ENCODE assay signal across 15 cellular contexts in genomic region chr3:129836381-129837056, GRCh38. TPM values are rescaled to one million over a fixed set of nuclear protein-coding genes. Genes with fewer than 3 reads are reported as not detected.
DNase-seq lines count a peak whose midpoint lies in the region; ATAC-seq and TF ChIP-seq lines count a peak whose summit lies in the region.
"Had no signal": no experiment of that assay in that cellular context is flagged by ENCODE, and none has a peak within 500 bp of the region (broad histone marks: within the 10 kb centered on the region; RNA-seq: fewer than 3 reads in every experiment).

No MANE protein-coding gene starts in this region.

- H3K9me3 Mint-ChIP-seq in endothelial cell (ENCODE audit: unreplicated experiment) = no peaks in the 10 kb centered on the region
- peaks cover 0 to 6% (median 0%) of the 10 kb centered on the region in 9 donors for H3K9me3 Mint-ChIP-seq in naive thymus-derived CD8-positive, alpha-beta T cell
- no peaks in the 10 kb centered on the region for H3K9me3 Mint-ChIP-seq in activated CD8-positive, alpha-beta memory T cell treated with anti-CD3 and anti-CD28 coated beads, Interleukin-2, amount 10 ng/mL, durations not matched to agents 7 days and 5 days (ENCODE audit: low read depth)
- H3K9me3 Mint-ChIP-seq: naive B cell had no signal

- ATAC-seq in naive thymus-derived CD8-positive, alpha-beta T cell = no peak
- ATAC-seq in GM18907 (IDR thresholded peaks at IDR 0.05; ENCODE audit: unreplicated experiment) = no peak
- no peak for ATAC-seq in activated CD8-positive, alpha-beta memory T cell treated with anti-CD3 and anti-CD28 coated beads, Interleukin-2, amount 10 ng/mL, durations not matched to agents 7 days and 5 days
- ATAC-seq: sciatic nerve had no signal

- TF ChIP-seq EP300 in neural cell (conservative IDR thresholded peaks at IDR 0.05; ENCODE audit: poor library complexity, severe bottlenecking) = no peak

- H3K27ac Mint-ChIP-seq in endothelial cell (ENCODE audit: unreplicated experiment) = peak overlapping the region; percentile 98
- peak overlapping the region in 1 of 10 donors; percentile 16 for H3K27ac Mint-ChIP-seq in naive thymus-derived CD8-positive, alpha-beta T cell
- H3K27ac Mint-ChIP-seq in activated CD8-positive, alpha-beta memory T cell treated with anti-CD3 and anti-CD28 coated beads, Interleukin-2, amount 10 ng/mL, durations not matched to agents 7 days and 5 days = no peak overlapping the region
- H3K27ac Mint-ChIP-seq: B cell had no signal

- H3K4me1 Mint-ChIP-seq in endothelial cell (ENCODE audit: unreplicated experiment) = peaks cover 39% of the 10 kb centered on the region
- H3K4me1 Mint-ChIP-seq in naive thymus-derived CD8-positive, alpha-beta T cell = peaks cover 9 to 19% (median 11%) of the 10 kb centered on the region in 4 donors
- no peaks in the 10 kb centered on the region for H3K4me1 Mint-ChIP-seq in activated CD8-positive, alpha-beta memory T cell treated with anti-CD3 and anti-CD28 coated beads, Interleukin-2, amount 10 ng/mL, durations not matched to agents 7 days and 5 days
- H3K4me1 Mint-ChIP-seq: B cell had no signal

- CTCF ChIA-PET in activated CD8-positive, alpha-beta memory T cell treated with anti-CD3 and anti-CD28 coated beads, Interleukin-2, amount 10 ng/mL, durations not matched to agents 7 days and 5 days (lab: Charles Lee) = no interaction called here

- H3K36me3 Mint-ChIP-seq in endothelial cell (ENCODE audit: low read depth, unreplicated experiment) = peaks cover 16% of the 10 kb centered on the region
- H3K36me3 Mint-ChIP-seq in naive thymus-derived CD8-positive, alpha-beta T cell = peaks cover 5 to 40% (median 35%) of the 10 kb centered on the region in 3 donors
- peaks cover 9% of the 10 kb centered on the region for H3K36me3 Mint-ChIP-seq in activated CD8-positive, alpha-beta memory T cell treated with anti-CD3 and anti-CD28 coated beads, Interleukin-2, amount 10 ng/mL, durations not matched to agents 7 days and 5 days

- peak overlapping the region; percentile 95 for H3K27ac ChIP-seq in neural cell (ENCODE audit: low read length)

- TF ChIP-seq CTCF in endothelial cell (IDR thresholded peaks at IDR 0.05; ENCODE audit: unreplicated experiment) (no peak), neural cell (IDR thresholded peaks at IDR 0.05; ENCODE audit: poor library complexity, severe bottlenecking) (no peak)

- peak; percentile 44 for DNase-seq in ELR (ENCODE audit: low read depth)
- DNase-seq in NCI-H2227 (lab: John Stamatoyannopoulos, UW; ENCODE audit: unreplicated experiment) = peak; percentile 37
- no peak for DNase-seq in endothelial cell (ENCODE audit: low spot score)
- DNase-seq in naive thymus-derived CD8-positive, alpha-beta T cell = no peak
- no peak for DNase-seq in NCI-H1436 treated with DMSO at 0.1 percent for 48 hours (lab: John Stamatoyannopoulos, UW)
- DNase-seq in activated CD8-positive, alpha-beta memory T cell treated with anti-CD3 and anti-CD28 coated beads, Interleukin-2, amount 10 ng/mL, durations not matched to agents 7 days and 5 days = no peak
- DNase-seq: activated T-cell treated with anti-CD3 and anti-CD28 coated beads, Interleukin-2, amount 50 U/mL, for 48 hours; aorta; naive B cell; NCI-H2081 treated with DMSO at 0.1 percent for 48 hours; stimulated activated naive CD4-positive, alpha-beta T cell had no signal

- H3K27me3 Mint-ChIP-seq in endothelial cell (ENCODE audit: unreplicated experiment) = peaks cover 3% of the 10 kb centered on the region
- H3K27me3 Mint-ChIP-seq in naive thymus-derived CD8-positive, alpha-beta T cell = no peaks in the 10 kb centered on the region
- no peaks in the 10 kb centered on the region for H3K27me3 Mint-ChIP-seq in activated CD8-positive, alpha-beta memory T cell treated with anti-CD3 and anti-CD28 coated beads, Interleukin-2, amount 10 ng/mL, durations not matched to agents 7 days and 5 days
- H3K27me3 Mint-ChIP-seq: B cell, naive B cell had no signal

- no peaks in the 10 kb centered on the region for H3K27me3 ChIP-seq in neural cell (ENCODE audit: insufficient read depth, low read depth, low read length)

- no peak for TF ChIP-seq RAD21 in neural cell (conservative IDR thresholded peaks at IDR 0.05)

- H4K20me1 ChIP-seq in neural cell (ENCODE audit: insufficient read depth) = no peaks in the 10 kb centered on the region

- H3K36me3 ChIP-seq in neural cell (ENCODE audit: insufficient read depth, low read length) = no peaks in the 10 kb centered on the region

- peak overlapping the region; percentile 60 for H3K4me3 ChIP-seq in neural cell (ENCODE audit: low read length)

- peak overlapping the region; percentile 76 for H3K4me2 ChIP-seq in neural cell (ENCODE audit: low read length)

- peaks cover 45% of the 10 kb centered on the region for H3K79me2 ChIP-seq in neural cell (replicated peaks; ENCODE audit: insufficient read depth, low read length)

- no peaks in the 10 kb centered on the region for H3K9me3 ChIP-seq in neural cell (ENCODE audit: low read length)

- H3K9me2 ChIP-seq in neural cell (ENCODE audit: insufficient read depth, low read length) = no peaks in the 10 kb centered on the region

- peak overlapping the region; percentile 69 for H3K9ac ChIP-seq in neural cell (ENCODE audit: low read length)

- POLR2A ChIA-PET in naive thymus-derived CD8-positive, alpha-beta T cell (lab: Charles Lee) = no interaction called here

- H2AFZ ChIP-seq in neural cell (ENCODE audit: low read depth, low read length) = peak overlapping the region; percentile 80

- no peaks in the 10 kb centered on the region for H3F3A ChIP-seq in neural cell (ENCODE audit: insufficient read depth, low read length, poor library complexity, severe bottlenecking)

- peak overlapping the region; percentile 13 for H3K4me3 Mint-ChIP-seq in endothelial cell (ENCODE audit: unreplicated experiment)
- H3K4me3 Mint-ChIP-seq in naive thymus-derived CD8-positive, alpha-beta T cell = no peak overlapping the region
- H3K4me3 Mint-ChIP-seq in activated CD8-positive, alpha-beta memory T cell treated with anti-CD3 and anti-CD28 coated beads, Interleukin-2, amount 10 ng/mL, durations not matched to agents 7 days and 5 days = no peak overlapping the region
- H3K4me3 Mint-ChIP-seq: B cell had no signal

TF ChIP-seq in neural cell, 6 proteins besides CTCF, POLR2A, EP300 and RAD21:
- peak; percentile 33 for TF ChIP-seq TAF1 (IDR thresholded peaks at IDR 0.05; ENCODE audit: low read depth)
- TF ChIP-seq, protein P1, sequence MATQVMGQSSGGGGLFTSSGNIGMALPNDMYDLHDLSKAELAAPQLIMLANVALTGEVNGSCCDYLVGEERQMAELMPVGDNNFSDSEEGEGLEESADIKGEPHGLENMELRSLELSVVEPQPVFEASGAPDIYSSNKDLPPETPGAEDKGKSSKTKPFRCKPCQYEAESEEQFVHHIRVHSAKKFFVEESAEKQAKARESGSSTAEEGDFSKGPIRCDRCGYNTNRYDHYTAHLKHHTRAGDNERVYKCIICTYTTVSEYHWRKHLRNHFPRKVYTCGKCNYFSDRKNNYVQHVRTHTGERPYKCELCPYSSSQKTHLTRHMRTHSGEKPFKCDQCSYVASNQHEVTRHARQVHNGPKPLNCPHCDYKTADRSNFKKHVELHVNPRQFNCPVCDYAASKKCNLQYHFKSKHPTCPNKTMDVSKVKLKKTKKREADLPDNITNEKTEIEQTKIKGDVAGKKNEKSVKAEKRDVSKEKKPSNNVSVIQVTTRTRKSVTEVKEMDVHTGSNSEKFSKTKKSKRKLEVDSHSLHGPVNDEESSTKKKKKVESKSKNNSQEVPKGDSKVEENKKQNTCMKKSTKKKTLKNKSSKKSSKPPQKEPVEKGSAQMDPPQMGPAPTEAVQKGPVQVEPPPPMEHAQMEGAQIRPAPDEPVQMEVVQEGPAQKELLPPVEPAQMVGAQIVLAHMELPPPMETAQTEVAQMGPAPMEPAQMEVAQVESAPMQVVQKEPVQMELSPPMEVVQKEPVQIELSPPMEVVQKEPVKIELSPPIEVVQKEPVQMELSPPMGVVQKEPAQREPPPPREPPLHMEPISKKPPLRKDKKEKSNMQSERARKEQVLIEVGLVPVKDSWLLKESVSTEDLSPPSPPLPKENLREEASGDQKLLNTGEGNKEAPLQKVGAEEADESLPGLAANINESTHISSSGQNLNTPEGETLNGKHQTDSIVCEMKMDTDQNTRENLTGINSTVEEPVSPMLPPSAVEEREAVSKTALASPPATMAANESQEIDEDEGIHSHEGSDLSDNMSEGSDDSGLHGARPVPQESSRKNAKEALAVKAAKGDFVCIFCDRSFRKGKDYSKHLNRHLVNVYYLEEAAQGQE (IDR thresholded peaks at IDR 0.05; ENCODE audit: borderline replicate concordance) = no peak

RNA-seq across cellular contexts. Expression of gene TMCC1, which starts 57.0 kb away (rescaled TPM):
- 50.9 TPM for total RNA-seq in endothelial cell (ENCODE audit: unreplicated experiment)
- 25.0 and 27.1 TPM in 2 replicates for polyA plus RNA-seq in neural cell
- polyA minus RNA-seq in neural cell = 87.2 and 107 TPM in 2 replicates
- 10 to 100 TPM; 33.6 to 34.9 TPM for total RNA-seq in naive thymus-derived CD8-positive, alpha-beta T cell
- polyA plus RNA-seq in naive thymus-derived CD8-positive, alpha-beta T cell = 1 to 10 TPM; 4.2 to 6.3 (median 5.8) TPM
- 10 to 100 TPM; 17.6 to 17.8 TPM for total RNA-seq in activated CD8-positive, alpha-beta memory T cell treated with anti-CD3 and anti-CD28 coated beads, Interleukin-2, amount 10 ng/mL, durations not matched to agents 7 days and 5 days

Comparison
In these comparisons a context has a peak if more than half of its experiments do, and no peak if none do; other contexts are left out.
1. DNase-seq: peak in ELR (single experiment) and NCI-H2227 (single experiment); none in endothelial cell (single experiment), naive thymus-derived CD8-positive, alpha-beta T cell (0 of 10), NCI-H1436 treated with DMSO at 0.1 percent for 48 hours (single experiment) and activated CD8-positive, alpha-beta memory T cell treated with anti-CD3 and anti-CD28 coated beads, Interleukin-2, amount 10 ng/mL, durations not matched to agents 7 days and 5 days (single experiment).